In the genomic region with DNA sequence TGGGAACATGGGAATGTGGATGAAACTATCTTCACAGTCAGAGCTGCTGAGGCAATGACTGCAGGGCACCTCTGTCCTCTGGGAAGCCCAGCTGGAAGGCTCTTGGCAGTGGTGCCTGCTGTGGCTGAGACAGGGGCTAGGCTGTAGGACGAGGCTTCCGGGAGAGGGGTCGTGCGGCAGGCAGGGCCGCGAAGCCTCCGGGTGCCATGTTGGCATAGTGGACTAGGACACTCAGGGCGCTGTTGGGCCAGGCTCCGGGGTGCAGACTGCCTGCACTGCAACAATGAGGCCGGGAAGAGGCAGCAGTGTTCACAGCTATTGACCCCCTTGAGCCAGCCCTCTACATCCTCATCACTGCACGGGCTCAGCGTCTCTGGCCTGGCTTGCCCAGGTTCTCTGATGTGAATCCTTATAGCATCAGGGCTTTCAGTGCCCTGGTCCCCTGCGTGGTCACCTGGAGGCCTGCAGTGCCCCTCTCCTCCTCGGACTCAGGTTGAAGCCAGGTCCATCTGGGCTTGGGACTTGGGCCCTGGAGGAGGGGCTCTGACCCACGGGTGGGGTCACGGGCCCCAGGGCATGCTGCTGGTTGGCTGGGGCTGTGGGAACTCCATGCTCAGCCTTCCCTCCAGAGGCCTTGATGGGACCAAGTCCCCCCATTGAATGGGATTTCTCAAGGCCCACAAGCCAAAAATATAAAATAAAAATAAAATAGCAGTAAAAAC, we compare ENCODE assay signal across 1 cellular context.
TF ChIP-seq lines count a peak whose summit lies in the region.

No MANE protein-coding gene starts in this region.

TF ChIP-seq in GM23338, 12 proteins besides CTCF, POLR2A, EP300 and RAD21 (continued from another document):
- no peak for TF ChIP-seq ZNF462 (CRISPR knock-in tag; IDR thresholded peaks at IDR 0.05)
- TF ChIP-seq CREB1 (CRISPR knock-in tag; IDR thresholded peaks at IDR 0.05; ENCODE audit: low read depth) = no peak
- no peak for TF ChIP-seq ZNF114 (CRISPR knock-in tag; IDR thresholded peaks at IDR 0.05)
- TF ChIP-seq, protein P1, sequence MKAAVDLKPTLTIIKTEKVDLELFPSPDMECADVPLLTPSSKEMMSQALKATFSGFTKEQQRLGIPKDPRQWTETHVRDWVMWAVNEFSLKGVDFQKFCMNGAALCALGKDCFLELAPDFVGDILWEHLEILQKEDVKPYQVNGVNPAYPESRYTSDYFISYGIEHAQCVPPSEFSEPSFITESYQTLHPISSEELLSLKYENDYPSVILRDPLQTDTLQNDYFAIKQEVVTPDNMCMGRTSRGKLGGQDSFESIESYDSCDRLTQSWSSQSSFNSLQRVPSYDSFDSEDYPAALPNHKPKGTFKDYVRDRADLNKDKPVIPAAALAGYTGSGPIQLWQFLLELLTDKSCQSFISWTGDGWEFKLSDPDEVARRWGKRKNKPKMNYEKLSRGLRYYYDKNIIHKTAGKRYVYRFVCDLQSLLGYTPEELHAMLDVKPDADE (IDR thresholded peaks at IDR 0.05) = no peak
- TF ChIP-seq EZH2 (IDR thresholded peaks at IDR 0.05; ENCODE audit: low read depth, unreplicated experiment) = no peak
- TF ChIP-seq POLR2AphosphoS5 (IDR thresholded peaks at IDR 0.05; ENCODE audit: low read depth) = no peak
- no peak for TF ChIP-seq NANOG (IDR thresholded peaks at IDR 0.05; ENCODE audit: borderline replicate concordance)
- no peak for TF ChIP-seq STAT1 (IDR thresholded peaks at IDR 0.05; ENCODE audit: unreplicated experiment)
- TF ChIP-seq, protein P2, sequence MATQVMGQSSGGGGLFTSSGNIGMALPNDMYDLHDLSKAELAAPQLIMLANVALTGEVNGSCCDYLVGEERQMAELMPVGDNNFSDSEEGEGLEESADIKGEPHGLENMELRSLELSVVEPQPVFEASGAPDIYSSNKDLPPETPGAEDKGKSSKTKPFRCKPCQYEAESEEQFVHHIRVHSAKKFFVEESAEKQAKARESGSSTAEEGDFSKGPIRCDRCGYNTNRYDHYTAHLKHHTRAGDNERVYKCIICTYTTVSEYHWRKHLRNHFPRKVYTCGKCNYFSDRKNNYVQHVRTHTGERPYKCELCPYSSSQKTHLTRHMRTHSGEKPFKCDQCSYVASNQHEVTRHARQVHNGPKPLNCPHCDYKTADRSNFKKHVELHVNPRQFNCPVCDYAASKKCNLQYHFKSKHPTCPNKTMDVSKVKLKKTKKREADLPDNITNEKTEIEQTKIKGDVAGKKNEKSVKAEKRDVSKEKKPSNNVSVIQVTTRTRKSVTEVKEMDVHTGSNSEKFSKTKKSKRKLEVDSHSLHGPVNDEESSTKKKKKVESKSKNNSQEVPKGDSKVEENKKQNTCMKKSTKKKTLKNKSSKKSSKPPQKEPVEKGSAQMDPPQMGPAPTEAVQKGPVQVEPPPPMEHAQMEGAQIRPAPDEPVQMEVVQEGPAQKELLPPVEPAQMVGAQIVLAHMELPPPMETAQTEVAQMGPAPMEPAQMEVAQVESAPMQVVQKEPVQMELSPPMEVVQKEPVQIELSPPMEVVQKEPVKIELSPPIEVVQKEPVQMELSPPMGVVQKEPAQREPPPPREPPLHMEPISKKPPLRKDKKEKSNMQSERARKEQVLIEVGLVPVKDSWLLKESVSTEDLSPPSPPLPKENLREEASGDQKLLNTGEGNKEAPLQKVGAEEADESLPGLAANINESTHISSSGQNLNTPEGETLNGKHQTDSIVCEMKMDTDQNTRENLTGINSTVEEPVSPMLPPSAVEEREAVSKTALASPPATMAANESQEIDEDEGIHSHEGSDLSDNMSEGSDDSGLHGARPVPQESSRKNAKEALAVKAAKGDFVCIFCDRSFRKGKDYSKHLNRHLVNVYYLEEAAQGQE (IDR thresholded peaks at IDR 0.05; ENCODE audit: unreplicated experiment) = no peak
- TF ChIP-seq JUNB (IDR thresholded peaks at IDR 0.05; ENCODE audit: unreplicated experiment) = no peak
